ENCODE assay signal across 12 cellular contexts in genomic region chr12:120247183-120247582, GRCh38. TPM values are rescaled to one million over a fixed set of nuclear protein-coding genes. Genes with fewer than 3 reads are reported as not detected.
DNase-seq lines count a peak whose midpoint lies in the region; ATAC-seq and TF ChIP-seq lines count a peak whose summit lies in the region.
"Had no signal": no experiment of that assay in that cellular context is flagged by ENCODE, and none has a peak within 500 bp of the region (broad histone marks: within the 10 kb centered on the region; RNA-seq: fewer than 3 reads in every experiment).

No MANE protein-coding gene starts in this region.

- no peak for DNase-seq in CD8-positive, alpha-beta memory T cell
- no peak for DNase-seq in T-helper 17 cell
- DNase-seq in left ventricle myocardium superior, result no peak
- DNase-seq in sigmoid colon, result no peak
- DNase-seq in COR-L47 (lab: John Stamatoyannopoulos, UW), result no peak
- no peak for DNase-seq in pons (ENCODE audit: low spot score)
- no peak for DNase-seq in middle frontal gyrus (ENCODE audit: extremely low spot score, low spot score)
- DNase-seq: activated CD4-positive, alpha-beta T cell treated with anti-CD3 and anti-CD28 coated beads for 1 hour; activated naive CD4-positive, alpha-beta T cell treated with anti-CD3 and anti-CD28 coated beads, Interleukin-2, amount 50 U/mL, for 16 hours; NCI-H226; stimulated activated CD4-positive, alpha-beta T cell treated with anti-CD3 and anti-CD28 coated beads, Interleukin-4, amount 100 ng/mL, for 1 hour had no signal

- POLR2A ChIA-PET in CD8-positive, alpha-beta memory T cell (lab: Charles Lee), result interaction anchor here (0.5 to 9.5 kb wide), 2 partner anchors 16 to 632 kb away, joined by 4 to 96 read pairs; partner anchors contain the start of gene PXN

- no peaks in the 10 kb centered on the region for H3K9me3 ChIP-seq in CD8-positive, alpha-beta memory T cell (ENCODE audit: low read length)
- no peaks in the 10 kb centered on the region for H3K9me3 ChIP-seq in T-helper 17 cell (ENCODE audit: control insufficient read depth, low read length, poor library complexity, severe bottlenecking)
- no peaks in the 10 kb centered on the region for H3K9me3 ChIP-seq in sigmoid colon

- H3K27ac ChIP-seq in CD8-positive, alpha-beta memory T cell (ENCODE audit: low read depth, low read length), result no peak overlapping the region
- H3K27ac ChIP-seq in sigmoid colon, result peak overlapping the region; percentile 70 to 96 (median 82)

- peak overlapping the region; percentile 5 to 80 (median 36) for H3K4me3 Mint-ChIP-seq in CD8-positive, alpha-beta memory T cell
- peak overlapping the region; percentile 72 for H3K4me3 Mint-ChIP-seq in T-helper 17 cell

- peaks cover 79% of the 10 kb centered on the region for H3K4me1 ChIP-seq in CD8-positive, alpha-beta memory T cell (ENCODE audit: insufficient read depth, low read length)
- H3K4me1 ChIP-seq in sigmoid colon, result peaks cover 0 to 94% (median 81%) of the 10 kb centered on the region in 4 donors

- no peaks in the 10 kb centered on the region for H3K27me3 Mint-ChIP-seq in CD8-positive, alpha-beta memory T cell
- H3K27me3 Mint-ChIP-seq in T-helper 17 cell, result no peaks in the 10 kb centered on the region

- no peak for ATAC-seq in T-helper 17 cell
- ATAC-seq in left ventricle myocardium superior, result peak; percentile 20
- ATAC-seq in GM21529 (IDR thresholded peaks at IDR 0.05; ENCODE audit: unreplicated experiment), result no peak

- TF ChIP-seq CTCF in sigmoid colon (IDR thresholded peaks at IDR 0.05), result no peak

- no peaks in the 10 kb centered on the region for H3K9me3 Mint-ChIP-seq in CD8-positive, alpha-beta memory T cell

- 80 to 82% methylated on average over 3 of the region's 3 CpGs for WGBS in sigmoid colon, 2 donors

- no peak overlapping the region for H3K4me3 ChIP-seq in CD8-positive, alpha-beta memory T cell (ENCODE audit: low read length)
- H3K4me3 ChIP-seq in sigmoid colon, result no peak overlapping the region

- H3K36me3 Mint-ChIP-seq in CD8-positive, alpha-beta memory T cell, result peaks cover 0 to 27% (median 14%) of the 10 kb centered on the region in 3 donors
- peaks cover 6% of the 10 kb centered on the region for H3K36me3 Mint-ChIP-seq in T-helper 17 cell (ENCODE audit: low read depth)

- TF ChIP-seq EP300 in sigmoid colon (IDR thresholded peaks at IDR 0.05), result no peak

- H3K27me3 ChIP-seq in CD8-positive, alpha-beta memory T cell (ENCODE audit: insufficient read depth, low read length, poor library complexity, severe bottlenecking), result no peaks in the 10 kb centered on the region
- no peaks in the 10 kb centered on the region for H3K27me3 ChIP-seq in sigmoid colon

- peaks cover 71 to 84% (median 84%) of the 10 kb centered on the region in 3 donors for H3K4me1 Mint-ChIP-seq in CD8-positive, alpha-beta memory T cell
- peaks cover 67% of the 10 kb centered on the region for H3K4me1 Mint-ChIP-seq in T-helper 17 cell

- peak overlapping the region; percentile 31 to 90 (median 70) for H3K27ac Mint-ChIP-seq in CD8-positive, alpha-beta memory T cell
- peak overlapping the region; percentile 78 for H3K27ac Mint-ChIP-seq in T-helper 17 cell

- CTCF ChIA-PET in CD8-positive, alpha-beta memory T cell (lab: Charles Lee), result interaction anchor here (0.6 to 34.4 kb wide), 3 partner anchors 17 to 222 kb away, joined by 3 to 727 read pairs (median 146); partner anchors contain the start of gene PXN

- H3K36me3 ChIP-seq in CD8-positive, alpha-beta memory T cell (ENCODE audit: insufficient read depth, low read length), result peaks cover 3% of the 10 kb centered on the region
- H3K36me3 ChIP-seq in sigmoid colon, result no peaks in the 10 kb centered on the region

- intact Hi-C loops in left ventricle myocardium superior (cut with micrococcal nuclease) (no loop called here), sigmoid colon (cut with DNase I) (no loop called here)

- no peak for TF ChIP-seq POLR2A in sigmoid colon (IDR thresholded peaks at IDR 0.05)

RNA-seq across cellular contexts. Expression of gene PXN, which starts 18.3 kb away (rescaled TPM):
- 10 to 100 TPM; 33.7 to 35.9 TPM for total RNA-seq in CD8-positive, alpha-beta memory T cell
- polyA plus RNA-seq in CD8-positive, alpha-beta memory T cell, result 146 TPM
- 100 to 1,000 TPM; 155 to 190 TPM for total RNA-seq in T-helper 17 cell
- total RNA-seq in left ventricle myocardium superior, result 65.9 TPM
- 100 to 1,000 TPM in 1 of 4 donors, 10 to 100 TPM in 3; 41.0 to 127 (median 42.7) TPM for total RNA-seq in sigmoid colon
- 100 to 1,000 TPM in 2 of 3 donors, 10 to 100 TPM in 1; 79.3 to 111 (median 101) TPM for polyA plus RNA-seq in sigmoid colon

RNA-seq across cellular contexts. Expression of gene RNU4-2, which starts 44.5 kb away (rescaled TPM):
- 1,000 to 10,000 TPM; 1,831 to 1,935 TPM for total RNA-seq in CD8-positive, alpha-beta memory T cell
- polyA plus RNA-seq in CD8-positive, alpha-beta memory T cell, result 44.9 TPM
- total RNA-seq in T-helper 17 cell (over 10,000 TPM; 12,026 to 15,039 TPM), left ventricle myocardium superior (13,220 TPM), sigmoid colon (under 1 TPM; under 0.01 TPM)
- polyA plus RNA-seq in sigmoid colon, result not detected

RNA-seq across cellular contexts. Expression of gene RNU4-1, which starts 45.9 kb away (rescaled TPM):
- 100 to 1,000 TPM; 628 to 678 TPM for total RNA-seq in CD8-positive, alpha-beta memory T cell
- polyA plus RNA-seq in CD8-positive, alpha-beta memory T cell, result not detected
- total RNA-seq in T-helper 17 cell, result 1,000 to 10,000 TPM; 2,168 to 2,286 TPM
- 1,438 TPM for total RNA-seq in left ventricle myocardium superior
- under 1 TPM in 3 of 4 donors, not detected in 1; under 0.01 TPM for total RNA-seq in sigmoid colon
- polyA plus RNA-seq in sigmoid colon, result not detected

RNA-seq across cellular contexts. Expression of gene RPLP0, which starts 46.3 kb away (rescaled TPM):
- total RNA-seq in CD8-positive, alpha-beta memory T cell, result 1,000 to 10,000 TPM; 4,137 to 4,308 TPM
- polyA plus RNA-seq in CD8-positive, alpha-beta memory T cell, result 1,675 TPM
- total RNA-seq in T-helper 17 cell (1,000 to 10,000 TPM; 2,187 to 2,381 TPM), left ventricle myocardium superior (674 TPM), sigmoid colon (1,000 to 10,000 TPM; 2,593 to 3,468 (median 2,960) TPM)
- polyA plus RNA-seq in sigmoid colon, result 1,000 to 10,000 TPM; 3,521 to 5,499 (median 3,713) TPM

RNA-seq across cellular contexts. Expression of gene GCN1, which starts 52.7 kb away (rescaled TPM):
- total RNA-seq in CD8-positive, alpha-beta memory T cell, result 100 to 1,000 TPM; 150 to 157 TPM
- polyA plus RNA-seq in CD8-positive, alpha-beta memory T cell, result 30.0 TPM
- total RNA-seq in T-helper 17 cell (100 to 1,000 TPM; 150 to 163 TPM), left ventricle myocardium superior (33.3 TPM), sigmoid colon (10 to 100 TPM; 30.3 to 70.3 (median 40.4) TPM)
- 10 to 100 TPM in 2 of 3 donors, 1 to 10 TPM in 1; 9.2 to 43.3 (median 18.0) TPM for polyA plus RNA-seq in sigmoid colon

Comparison
In these comparisons a context has a peak if more than half of its experiments do, and no peak if none do; other contexts are left out.
1. RNA of gene RNU4-2, which starts 44.5 kb away (total RNA-seq): 12,026 to 15,039 TPM in T-helper 17 cell, 13,220 TPM in left ventricle myocardium superior (single experiment) and 1,831 to 1,935 TPM in CD8-positive, alpha-beta memory T cell; under 0.01 TPM in sigmoid colon; every median in the first group is over 1,000 times any median in the second.
2. RNA of gene RNU4-1, which starts 45.9 kb away (total RNA-seq): 2,168 to 2,286 TPM in T-helper 17 cell, 1,438 TPM in left ventricle myocardium superior (single experiment) and 628 to 678 TPM in CD8-positive, alpha-beta memory T cell; under 0.01 TPM in sigmoid colon; every median in the first group is over 100 times any median in the second.